In genomic region chr1:62906428-62906886, GRCh38 we compare ENCODE assay signal across 9 cellular contexts.
DNase-seq lines count a peak whose midpoint lies in the region; TF ChIP-seq lines count a peak whose summit lies in the region.
"Had no signal": no experiment of that assay in that cellular context is flagged by ENCODE, and none has a peak within 500 bp of the region (broad histone marks: within the 10 kb centered on the region; RNA-seq: fewer than 3 reads in every experiment).

No MANE protein-coding gene starts in this region.

- TF ChIP-seq CTCF in LNCAP (IDR thresholded peaks at IDR 0.05) (peak; percentile 42; the same call in 1 of the 2 replicates), osteoblast (IDR thresholded peaks at IDR 0.05; ENCODE audit: extremely low read depth, low read depth, low read length) (peak; percentile 54), esophagus squamous epithelium (IDR thresholded peaks at IDR 0.05) (peak in 1 of 6 experiments; percentile 10)

- H3K4me1 ChIP-seq in osteoblast (ENCODE audit: insufficient read depth, low read length) (no peaks in the 10 kb centered on the region), esophagus squamous epithelium (no peaks in the 10 kb centered on the region)

- intact Hi-C loops in posterior vena cava (cut with DNase I), result no loop called here
- intact Hi-C loops in esophagus squamous epithelium (cut with DNase I), result no loop called here

- TF ChIP-seq POLR2A in esophagus squamous epithelium (IDR thresholded peaks at IDR 0.05), result no peak

- H3K9me3 ChIP-seq in osteoblast (ENCODE audit: low read depth, low read length) (no peaks in the 10 kb centered on the region), esophagus squamous epithelium (no peaks in the 10 kb centered on the region)

- H3K79me2 ChIP-seq in osteoblast (ENCODE audit: insufficient read depth, low read length), result no peaks in the 10 kb centered on the region

- H3K27ac ChIP-seq in osteoblast (ENCODE audit: low read depth, low read length) (no peak overlapping the region), esophagus squamous epithelium (no peak overlapping the region)

- H3K27me3 ChIP-seq in osteoblast (ENCODE audit: insufficient read depth, low read length), result no peaks in the 10 kb centered on the region
- no peaks in the 10 kb centered on the region for H3K27me3 ChIP-seq in esophagus squamous epithelium

- 69 to 73% methylated on average over 8 to 9 of the region's 9 CpGs for WGBS in esophagus squamous epithelium, 2 donors

- DNase-seq in NCI-H345 (lab: John Stamatoyannopoulos, UW) (peak; percentile 36), NCI-H345 treated with DMSO at 0.1 percent for 48 hours (lab: John Stamatoyannopoulos, UW; ENCODE audit: unreplicated experiment) (no peak), dermis blood vessel endothelial cell (peak; percentile 47), osteoblast (ENCODE audit: insufficient read length, low spot score, missing footprints) (peak; percentile 0), posterior vena cava (ENCODE audit: low spot score) (no peak), esophagus squamous epithelium (lab: John Stamatoyannopoulos, UW) (no peak)
- DNase-seq in activated effector memory CD4-positive, alpha-beta T cell treated with Interleukin-2 at 50 U/mL for 16 hours, result no peak
- DNase-seq: CD8-positive, alpha-beta memory T cell had no signal

- H4K20me1 ChIP-seq in osteoblast (ENCODE audit: insufficient read depth, low read length), result no peaks in the 10 kb centered on the region

- H2AFZ ChIP-seq in osteoblast (ENCODE audit: low read length), result no peak overlapping the region

- H3K4me3 ChIP-seq in osteoblast (ENCODE audit: insufficient read depth, low read length), result no peak overlapping the region
- H3K4me3 ChIP-seq in esophagus squamous epithelium, result no peak overlapping the region

- no peak overlapping the region for H3K4me2 ChIP-seq in osteoblast (ENCODE audit: insufficient read depth, low read length)

- H3K36me3 ChIP-seq in osteoblast (ENCODE audit: insufficient read depth, low read length), result no peaks in the 10 kb centered on the region
- no peaks in the 10 kb centered on the region for H3K36me3 ChIP-seq in esophagus squamous epithelium

Comparison
In these comparisons a context has a peak if more than half of its experiments do, and no peak if none do; other contexts are left out.
1. DNase-seq: peak in NCI-H345 (single experiment), dermis blood vessel endothelial cell (single experiment) and osteoblast (single experiment); none in NCI-H345 treated with DMSO at 0.1 percent for 48 hours (single experiment), posterior vena cava (single experiment), activated effector memory CD4-positive, alpha-beta T cell treated with Interleukin-2 at 50 U/mL for 16 hours (single experiment) and esophagus squamous epithelium (single experiment).